ENCODE assay signal across 34 cellular contexts in genomic region chr6:11819486-11819885, GRCh38. TPM values are rescaled to one million over a fixed set of nuclear protein-coding genes. Genes with fewer than 3 reads are reported as not detected.
DNase-seq lines count a peak whose midpoint lies in the region; ATAC-seq, FAIRE-seq and TF ChIP-seq lines count a peak whose summit lies in the region.
"Had no signal": no experiment of that assay in that cellular context is flagged by ENCODE, and none has a peak within 500 bp of the region (broad histone marks: within the 10 kb centered on the region; RNA-seq: fewer than 3 reads in every experiment).

No MANE protein-coding gene starts in this region.

- H3K4me2 ChIP-seq in HepG2 (ENCODE audit: low read depth, low read length), result no peak overlapping the region
- no peak overlapping the region for H3K4me2 ChIP-seq in K562 (ENCODE audit: insufficient read depth, low read length)
- no peak overlapping the region for H3K4me2 ChIP-seq in mesenchymal stem cell (ENCODE audit: low read length, poor library complexity, severe bottlenecking)
- H3K4me2 ChIP-seq: A549; BLaER1; BLaER1 treated with 17β-estradiol and CSF1 and Interleukin-3, amounts not matched to agents 10 nM and 100 nM had no signal

- no peak overlapping the region for H3K14ac ChIP-seq in mesenchymal stem cell (ENCODE audit: low read length in 2 of 2)

- H3K4ac ChIP-seq in mesenchymal stem cell (ENCODE audit: low read depth in 1 of 2, low read length in 2 of 2), result no peak overlapping the region

- no peaks in the 10 kb centered on the region for H3K9me3 ChIP-seq in HepG2 (ENCODE audit: low read length)
- no peaks in the 10 kb centered on the region for H3K9me3 ChIP-seq in right lobe of liver
- H3K9me3 ChIP-seq in K562 (replicated peaks; ENCODE audit: control insufficient read depth, insufficient read depth, low read depth, low read length), result peaks cover 3% of the 10 kb centered on the region; the same call in 1 of the 2 replicates
- H3K9me3 ChIP-seq in mesenchymal stem cell (ENCODE audit: control insufficient read depth, low read length), result peaks cover 4% of the 10 kb centered on the region
- H3K9me3 ChIP-seq: A549; BE2C; BLaER1; BLaER1 treated with 17β-estradiol and CSF1 and Interleukin-3, amounts not matched to agents 10 nM and 100 nM; Caco-2 had no signal

- no peak overlapping the region for H2AFZ ChIP-seq in HepG2 (ENCODE audit: low read length)
- no peak overlapping the region for H2AFZ ChIP-seq in K562 (ENCODE audit: low read depth, low read length)
- no peak overlapping the region for H2AFZ ChIP-seq in mesenchymal stem cell (ENCODE audit: low read depth, low read length)

- WGBS in HepG2 (ENCODE audit: low lambda C conversion rate), result 54% methylated on average over 3 of the region's 3 CpGs
- WGBS in right lobe of liver (ENCODE audit: insufficient coverage, low coverage, low lambda C conversion rate, missing lambda C conversion rate), result 100% methylated on average over 3 of the region's 3 CpGs
- WGBS in K562 (ENCODE audit: insufficient coverage, low coverage, missing lambda C conversion rate), result 88% methylated on average over 3 of the region's 3 CpGs
- WGBS in mesenchymal stem cell, result 98% methylated on average over 3 of the region's 3 CpGs

- no peaks in the 10 kb centered on the region for H3K79me2 ChIP-seq in HepG2 (ENCODE audit: insufficient read depth, low read length)
- no peaks in the 10 kb centered on the region for H3K79me2 ChIP-seq in K562 (ENCODE audit: control insufficient read depth, insufficient read depth, low read length)

- no peak overlapping the region for H3K9ac ChIP-seq in HepG2 (ENCODE audit: insufficient read depth, low read depth, low read length)
- no peak overlapping the region for H3K9ac ChIP-seq in K562 (ENCODE audit: insufficient read depth in 1 of 2, low read depth in 2 of 2, low read length in 2 of 2)
- H3K9ac ChIP-seq in mesenchymal stem cell (ENCODE audit: low read length), result no peak overlapping the region
- H3K9ac ChIP-seq: BLaER1; BLaER1 treated with 17β-estradiol and CSF1 and Interleukin-3, amounts not matched to agents 10 nM and 100 nM had no signal

- intact Hi-C loops in HepG2 (cut with micrococcal nuclease; ENCODE audit: unreplicated experiment), result loop anchor here (10.0 kb wide), 1 partner anchor 105 kb away; no protein-coding TSS in a partner anchor
- intact Hi-C loops in right lobe of liver (cut with DNase I), result no loop called here
- intact Hi-C loops in K562 (cut with micrococcal nuclease), result no loop called here

- no TSS peak for BruUV-seq in HepG2 (replicated peaks; lab: Mats Ljungman, UMichigan)
- BruUV-seq in K562 (replicated peaks; lab: Mats Ljungman, UMichigan), result no TSS peak

- no peak overlapping the region for H2BK5ac ChIP-seq in mesenchymal stem cell (ENCODE audit: low read depth, low read length, poor library complexity, severe bottlenecking)

- no peak for DNase-seq in HepG2 (ENCODE audit: low spot score)
- no peak for DNase-seq in right lobe of liver
- DNase-seq in K562 (ENCODE audit: extremely low read depth in 1 of 4, low spot score in 3 of 4), result no peak
- no peak for DNase-seq in mesenchymal stem cell
- no peak for DNase-seq in urothelium cell line (ENCODE audit: low spot score)
- DNase-seq: 8988T; ACHN; AML-193; BE2C; C1 segment of cervical spinal cord; Caco-2; Calu3; CD4-positive, alpha-beta memory T cell; CD4-positive, alpha-beta T cell; CD4-positive, CD25-positive, alpha-beta regulatory T cell; CD8-positive, alpha-beta memory T cell; CD8-positive, alpha-beta T cell; COR-L47; DMS 273 treated with DMSO at 0.1 percent for 48 hours; DMS153; DMS53; DMS79; DMS79 treated with DMSO at 0.1 percent for 48 hours; DND-41; EL had no signal

- no peaks in the 10 kb centered on the region for H3K4me1 ChIP-seq in HepG2 (ENCODE audit: insufficient read depth, low read length)
- H3K4me1 ChIP-seq in right lobe of liver, result no peaks in the 10 kb centered on the region
- peaks cover 0 to 7% of the 10 kb centered on the region in 2 experiments; a peak in 2 of 5 replicates for H3K4me1 ChIP-seq in K562 (replicated peaks in 1 of 2; ENCODE audit: control insufficient read depth in 2 of 2, insufficient read depth in 2 of 2, low read length in 2 of 2)
- H3K4me1 ChIP-seq in mesenchymal stem cell (ENCODE audit: control insufficient read depth, insufficient read depth, low read depth, low read length), result peaks cover 2% of the 10 kb centered on the region
- H3K4me1 ChIP-seq: BE2C, BLaER1 had no signal

- no peaks in the 10 kb centered on the region for H3K9me1 ChIP-seq in K562 (ENCODE audit: control insufficient read depth, insufficient read depth, low read length)

- H2BK120ac ChIP-seq in mesenchymal stem cell (ENCODE audit: low read depth, low read length), result no peak overlapping the region

- H3K27ac ChIP-seq in HepG2 (ENCODE audit: extremely low read length, insufficient read depth, low read length), result no peak overlapping the region
- no peak overlapping the region for H3K27ac ChIP-seq in right lobe of liver
- no peak overlapping the region for H3K27ac ChIP-seq in K562 (ENCODE audit: extremely low read depth, low read depth, low read length)
- no peak overlapping the region for H3K27ac ChIP-seq in mesenchymal stem cell (ENCODE audit: low read length, poor library complexity, severe bottlenecking)
- H3K27ac ChIP-seq: 22Rv1; A549; BLaER1; BLaER1 treated with 17β-estradiol and CSF1 and Interleukin-3, amounts not matched to agents 10 nM and 100 nM; C4-2B had no signal

- H4K20me1 ChIP-seq in HepG2 (ENCODE audit: insufficient read depth, low read length), result no peaks in the 10 kb centered on the region
- no peaks in the 10 kb centered on the region for H4K20me1 ChIP-seq in K562 (replicated peaks; ENCODE audit: control insufficient read depth, insufficient read depth, low read length)
- H4K20me1 ChIP-seq: BLaER1; BLaER1 treated with 17β-estradiol and CSF1 and Interleukin-3, amounts not matched to agents 10 nM and 100 nM had no signal

- ATAC-seq in HepG2, result no peak
- no peak for ATAC-seq in right lobe of liver
- ATAC-seq in K562, result no peak
- ATAC-seq in HG03521 (IDR thresholded peaks at IDR 0.05; ENCODE audit: unreplicated experiment), result no peak
- ATAC-seq: A549; CD8-positive, alpha-beta T cell had no signal

- H3K36me3 ChIP-seq in HepG2 (replicated peaks in 1 of 2; ENCODE audit: control insufficient read depth in 1 of 2, insufficient read depth in 2 of 2, low read length in 2 of 2), result no peaks in the 10 kb centered on the region
- no peaks in the 10 kb centered on the region for H3K36me3 ChIP-seq in right lobe of liver
- no peaks in the 10 kb centered on the region for H3K36me3 ChIP-seq in K562 (ENCODE audit: control insufficient read depth, insufficient read depth, low read length)
- no peaks in the 10 kb centered on the region for H3K36me3 ChIP-seq in mesenchymal stem cell (ENCODE audit: control insufficient read depth in 1 of 2, insufficient read depth in 2 of 2, low read depth in 1 of 2, low read length in 2 of 2)
- H3K36me3 ChIP-seq: BE2C; BLaER1; BLaER1 treated with 17β-estradiol and CSF1 and Interleukin-3, amounts not matched to agents 10 nM and 100 nM had no signal

- no peak overlapping the region for H4K91ac ChIP-seq in mesenchymal stem cell (ENCODE audit: low read length)

- H3K23ac ChIP-seq in mesenchymal stem cell (ENCODE audit: low read length in 2 of 2), result no peak overlapping the region

- H3K27me3 ChIP-seq in HepG2 (ENCODE audit: control insufficient read depth in 1 of 2, insufficient read depth in 2 of 2, low read length in 2 of 2) (0 out of 5 replicates have a peak, but pooled peaks cover 1 to 3% of the 10 kb centered on the region in 2 experiments), right lobe of liver (no peaks in the 10 kb centered on the region), K562 (ENCODE audit: control insufficient read depth in 2 of 2, insufficient read depth in 2 of 2, low read length in 2 of 2) (no peaks in the 10 kb centered on the region), mesenchymal stem cell (ENCODE audit: control insufficient read depth in 1 of 2, insufficient read depth in 1 of 2, low read length in 2 of 2) (no peaks in the 10 kb centered on the region)
- H3K27me3 ChIP-seq: BE2C; BLaER1; BLaER1 treated with 17β-estradiol and CSF1 and Interleukin-3, amounts not matched to agents 10 nM and 100 nM had no signal

- CTCF ChIA-PET in HepG2 (lab: Yijun Ruan, JAX; ENCODE audit: low intra/inter-chr PET ratio, low total read pairs), result no interaction called here
- CTCF ChIA-PET in K562 (lab: Yijun Ruan, JAX; ENCODE audit: low intra/inter-chr PET ratio), result no interaction called here

- H2BK15ac ChIP-seq in mesenchymal stem cell (ENCODE audit: low read depth, poor library complexity, severe bottlenecking), result no peak overlapping the region

- H2BK12ac ChIP-seq in mesenchymal stem cell (ENCODE audit: low read length in 2 of 2), result no peak overlapping the region

- in situ Hi-C loops in HepG2 (cut with HindIII; ENCODE audit: extremely low pct_ligation_motif_present, low pct_unique_long_range_greater_than_20kb), result no loop called here
- in situ Hi-C loops in K562 (cut with MboI), result no loop called here

- TF ChIP-seq RAD21 in HepG2 (CRISPR knock-in tag; IDR thresholded peaks at IDR 0.05) (no peak), K562 (CRISPR knock-in tag; conservative IDR thresholded peaks at IDR 0.05 in 1 of 2, IDR thresholded peaks at IDR 0.05 in 1 of 2) (no peak)

- no peak for TF ChIP-seq EP300 in HepG2 (IDR thresholded peaks at IDR 0.05; ENCODE audit: low read depth in 2 of 2, low read length in 2 of 2)
- no peak for TF ChIP-seq EP300 in HepG2 (CRISPR knock-in tag; IDR thresholded peaks at IDR 0.05; ENCODE audit: borderline replicate concordance)
- no peak for TF ChIP-seq EP300 in K562 (IDR thresholded peaks at IDR 0.05; ENCODE audit: low read length)

- H2AK5ac ChIP-seq in mesenchymal stem cell (ENCODE audit: low read length, severe bottlenecking), result peak overlapping the region; percentile 39

- no peak overlapping the region for H3K18ac ChIP-seq in mesenchymal stem cell (ENCODE audit: low read depth in 1 of 2, low read length in 2 of 2)

- peak overlapping the region; percentile 12 for H4K8ac ChIP-seq in mesenchymal stem cell (ENCODE audit: low read length)

- TF ChIP-seq POLR2A in HepG2 (IDR thresholded peaks at IDR 0.05; ENCODE audit: insufficient read depth in 1 of 2, low read depth in 2 of 2, low read length in 2 of 2), result no peak
- no peak for TF ChIP-seq POLR2A in right lobe of liver (IDR thresholded peaks at IDR 0.05)
- no peak for TF ChIP-seq POLR2A in K562 (conservative IDR thresholded peaks at IDR 0.05)

- TF ChIP-seq CTCF in HepG2 (CRISPR knock-in tag; IDR thresholded peaks at IDR 0.05), result no peak
- no peak for TF ChIP-seq CTCF in right lobe of liver (IDR thresholded peaks at IDR 0.05)
- TF ChIP-seq CTCF in K562 (IDR thresholded peaks at IDR 0.05 in 2 of 3, conservative IDR thresholded peaks at IDR 0.05 in 1 of 3; ENCODE audit: insufficient read depth in 2 of 3, low read depth in 1 of 3, low read length in 3 of 3), result no peak

- H3K4me3 ChIP-seq in HepG2 (replicated peaks in 1 of 3; ENCODE audit: insufficient read depth in 1 of 3, low read depth in 2 of 3, low read length in 3 of 3) (no peak overlapping the region), right lobe of liver (no peak overlapping the region), K562 (no peak overlapping the region), mesenchymal stem cell (ENCODE audit: insufficient read depth in 1 of 2, low read depth in 1 of 2, low read length in 2 of 2) (no peak overlapping the region)
- H3K4me3 ChIP-seq: A549; BLaER1; BLaER1 treated with 17β-estradiol and CSF1 and Interleukin-3, amounts not matched to agents 10 nM and 100 nM had no signal

- peaks cover 2% of the 10 kb centered on the region for H3K79me1 ChIP-seq in mesenchymal stem cell (replicated peaks; ENCODE audit: low read length, poor library complexity, severe bottlenecking)

- no peak for FAIRE-seq in HepG2 (lab: Jason Lieb, UNC)
- FAIRE-seq in K562 (lab: Jason Lieb, UNC), result no peak
- no peak for FAIRE-seq in urothelium cell line (lab: Jason Lieb, UNC)
- FAIRE-seq: A204.1, A549, D721Med had no signal

- POLR2A ChIA-PET in HepG2 (lab: Yijun Ruan, JAX), result no interaction called here
- POLR2A ChIA-PET in K562 (lab: Yijun Ruan, JAX), result interaction anchor here (0.9 kb wide), 1 partner anchor 244 kb away, joined by 3 read pairs; no protein-coding TSS in a partner anchor

RNA-seq across cellular contexts. Expression of gene ADTRP, which starts 40.9 kb away (rescaled TPM):
- total RNA-seq in HepG2 (2016; rRNA removed; fragmentation: Illumina TruSeq; extraction: Trizol), result not detected in 2 replicates
- total RNA-seq in HepG2 (2016; cell fraction: cytosol; rRNA removed; fragmentation: Illumina TruSeq; extraction: Trizol; ENCODE audit: low read depth), result not detected in 2 replicates
- not detected in 2 replicates for total RNA-seq in HepG2 (2016; cell fraction: insoluble cytoplasmic fraction; rRNA removed; fragmentation: Illumina TruSeq; extraction: Trizol)
- not detected in 2 replicates for total RNA-seq in HepG2 (2016; cell fraction: membrane; rRNA removed; fragmentation: Illumina TruSeq; extraction: Trizol)
- total RNA-seq in HepG2 (2016; cell fraction: nucleus; rRNA removed; fragmentation: Illumina TruSeq; extraction: Trizol), result not detected in 2 replicates
- not detected in 2 replicates for polyA plus RNA-seq in HepG2 (2011; rRNA removed)
- polyA plus RNA-seq in HepG2 (2011; cell fraction: cytosol; rRNA removed), result not detected in 2 replicates
- polyA plus RNA-seq in HepG2 (2011; cell fraction: nucleus; rRNA removed), result not detected in 2 replicates
- not detected in 2 replicates for polyA plus RNA-seq in HepG2 (2012)
- polyA plus RNA-seq in HepG2 (2016; cell fraction: cytosol; fragmentation: Illumina TruSeq; extraction: Trizol; ENCODE audit: low read depth), result not detected in 2 replicates
- not detected in 2 replicates for polyA plus RNA-seq in HepG2 (2016; cell fraction: insoluble cytoplasmic fraction; fragmentation: Illumina TruSeq; extraction: Trizol; ENCODE audit: low read depth)
- polyA plus RNA-seq in HepG2 (2016; cell fraction: membrane; fragmentation: Illumina TruSeq; extraction: Trizol; ENCODE audit: low read depth), result not detected in 2 replicates
- polyA plus RNA-seq in HepG2 (2016; cell fraction: nucleus; fragmentation: Illumina TruSeq; extraction: Trizol; ENCODE audit: insufficient read depth, low read depth), result not detected in 2 replicates
- polyA minus RNA-seq in HepG2 (2011; rRNA and poly(A)+ RNA removed; ENCODE audit: low replicate concordance), result 0.42 TPM in 1 of 2 replicates, not detected in the other
- polyA minus RNA-seq in HepG2 (2011; cell fraction: cytosol; rRNA and poly(A)+ RNA removed), result not detected in 2 replicates
- not detected in 2 replicates for polyA minus RNA-seq in HepG2 (2011; cell fraction: nucleus; rRNA and poly(A)+ RNA removed)
- total RNA-seq in right lobe of liver, result 1 to 10 TPM in 2 of 6 experiments, under 1 TPM in 3, not detected in 1; 0.46 to 1.9 (median 0.92) TPM
- total RNA-seq in K562 (2011; cell fraction: chromatin; rRNA removed; ENCODE audit: low replicate concordance), result 13.8 and 18.6 TPM in 2 replicates
- 13.8 and 20.4 TPM in 2 replicates for total RNA-seq in K562 (2011; cell fraction: nucleolus; rRNA removed)
- total RNA-seq in K562 (2011; cell fraction: nucleoplasm; rRNA removed), result 13.9 and 19.7 TPM in 2 replicates
- total RNA-seq in K562 (2014; rRNA removed), result 7.4 and 9.6 TPM in 2 replicates
- total RNA-seq in K562 (2014; rRNA removed; fragmentation: Illumina TruSeq; extraction: Trizol), result 13.3 and 13.9 TPM in 2 replicates
- 13.5 and 13.8 TPM in 2 replicates for total RNA-seq in K562 (2015; rRNA removed; fragmentation: Illumina TruSeq; extraction: Trizol)
- 11.7 and 12.3 TPM in 2 replicates for total RNA-seq in K562 (2021)
- 8.7 and 10.0 TPM in 2 replicates for polyA plus RNA-seq in K562 (2011; rRNA removed)
- 7.1 and 9.6 TPM in 2 replicates for polyA plus RNA-seq in K562 (2011; cell fraction: cytosol; rRNA removed)
- 16.3 and 17.9 TPM in 2 replicates for polyA plus RNA-seq in K562 (2011; cell fraction: nucleus; rRNA removed)
- polyA plus RNA-seq in K562 (2012), result 19.8 and 27.5 TPM in 2 replicates
- 21.7 and 24.0 TPM in 2 replicates for polyA plus RNA-seq in K562 (2014; fragmentation: Illumina TruSeq; extraction: Trizol)
- polyA plus RNA-seq in K562 (2014; fragmentation: Nextera tagmentation; extraction: Ambion mirVana), result 10 to 100 TPM; 13.6 to 18.3 TPM
- polyA plus RNA-seq in K562 (2014; rRNA removed), result 12.9 and 16.4 TPM in 2 replicates
- 7.4 and 9.3 TPM in 2 replicates for polyA minus RNA-seq in K562 (2011; rRNA and poly(A)+ RNA removed)
- polyA minus RNA-seq in K562 (2011; cell fraction: cytosol; rRNA and poly(A)+ RNA removed), result 3.6 and 6.5 TPM in 2 replicates
- polyA minus RNA-seq in K562 (2011; cell fraction: nucleus; rRNA and poly(A)+ RNA removed), result 6.1 and 7.9 TPM in 2 replicates
- 1.4 TPM for polyA plus RNA-seq in mesenchymal stem cell (2013, experiment 1 of 2)
- polyA plus RNA-seq in mesenchymal stem cell (2013, experiment 2 of 2), result 0.81 TPM
- total RNA-seq: A673 had no signal
- polyA plus RNA-seq: CD8-positive, alpha-beta memory T cell had no signal

Comparison
In these comparisons a context has a peak if more than half of its experiments do, and no peak if none do; other contexts are left out.
1. Of the 241 proteins assayed by ChIP-seq in both HepG2 and K562: peak only in HepG2: none; only in K562: none; in both: ZNF12; in neither: 240.